In genomic region chr7:46989247-46989646, GRCh38 we compare ENCODE assay signal across 7 cellular contexts.
"Had no signal": no experiment of that assay in that cellular context is flagged by ENCODE, and none has a peak within 500 bp of the region (broad histone marks: within the 10 kb centered on the region; RNA-seq: fewer than 3 reads in every experiment).

No MANE protein-coding gene starts in this region.

- H3K27ac ChIP-seq: HL-60 had no signal

- H3K9me3 Mint-ChIP-seq: GM23338, H9, IgD-negative memory B cell had no signal

- ATAC-seq: GM23338, HepG2 had no signal

- H3K36me3 Mint-ChIP-seq: IgD-negative memory B cell had no signal

- H2AFZ ChIP-seq: GM23338 had no signal

- H3K27me3 Mint-ChIP-seq: IgD-negative memory B cell had no signal

- DNase-seq: H9, HCEC 1CT, KBM-7 had no signal

- H3K4me3 Mint-ChIP-seq: GM23338, H9, IgD-negative memory B cell had no signal

- H3K4me1 Mint-ChIP-seq: GM23338, H9, IgD-negative memory B cell had no signal

- H3K4me2 ChIP-seq: GM23338 had no signal

- H3K4me3 ChIP-seq: GM23338 had no signal

- H3K27ac Mint-ChIP-seq: GM23338, H9, IgD-negative memory B cell had no signal
